8 cellular contexts compared by ENCODE assay signal in the genomic region with DNA sequence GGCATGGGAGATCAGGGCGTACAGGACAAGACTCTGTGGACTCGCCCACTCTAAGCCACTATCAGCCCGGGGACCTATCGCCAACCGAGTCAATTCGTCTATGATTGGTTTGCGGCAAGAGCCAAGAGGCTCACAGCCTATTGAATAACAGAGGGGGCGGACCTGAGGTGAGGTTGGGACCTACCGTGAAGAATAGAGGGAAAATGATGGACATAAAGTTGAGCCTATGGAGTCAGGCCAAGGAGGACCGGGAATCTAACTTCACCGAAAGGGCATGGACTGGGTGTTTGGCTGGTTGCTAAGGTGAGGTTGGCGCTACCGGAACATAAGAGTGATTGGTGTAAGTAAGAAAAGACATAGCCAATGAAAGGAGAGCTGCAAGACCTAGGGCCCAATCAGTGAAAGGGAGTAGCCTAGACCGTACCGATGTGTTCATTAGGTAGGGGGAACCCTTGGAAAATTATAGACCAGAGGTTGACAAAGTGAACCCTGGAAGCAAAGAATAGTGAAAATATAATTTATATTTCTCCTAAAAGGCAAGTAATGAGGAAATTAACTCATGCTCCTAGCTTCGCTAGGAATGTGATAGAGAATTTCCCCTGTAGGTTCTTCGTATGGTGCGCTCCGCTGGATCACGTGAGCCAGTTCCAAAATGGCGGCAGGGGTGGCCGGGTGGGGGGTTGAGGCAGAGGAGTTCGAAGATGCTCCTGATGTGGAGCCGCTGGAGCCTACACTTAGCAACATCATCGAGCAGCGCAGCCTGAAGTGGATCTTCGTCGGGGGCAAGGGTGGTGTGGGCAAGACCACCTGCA. TPM values are rescaled to one million over a fixed set of nuclear protein-coding genes. Genes with fewer than 3 reads are reported as not detected.
DNase-seq lines count a peak whose midpoint lies in the region; ATAC-seq and TF ChIP-seq lines count a peak whose summit lies in the region.

A gene (plus strand): TSS at position 644 of the 812 bp plus-strand sequence. CDS start 9 bp downstream, at position 653.

- peak within 1 kb of the TSS; percentile 93 to 98 (median 94) for H3K27ac Mint-ChIP-seq in immature natural killer cell

- DNase-seq in ACHN (peak; percentile 99), NCI-H2196 treated with DMSO at 0.1 percent for 48 hours (lab: John Stamatoyannopoulos, UW; ENCODE audit: unreplicated experiment) (peak; percentile 99), caudate nucleus (lab: John Stamatoyannopoulos, UW) (peak; percentile 16 to 99 (median 90)), immature natural killer cell (peak; percentile 87 to 88 (median 87)), smooth muscle cell of the brain vasculature (ENCODE audit: low read depth, low spot score) (peak; percentile 99)

- peak within 1 kb of the TSS; percentile 98 to 100 (median 99) for H3K4me3 Mint-ChIP-seq in immature natural killer cell

- peaks cover 19 to 25% (median 21%) of the 10 kb centered on the region in 3 donors for H3K27me3 Mint-ChIP-seq in immature natural killer cell (ENCODE audit: low read depth in 3 of 3)

- H3K36me3 Mint-ChIP-seq in immature natural killer cell = peaks cover 3 to 11% (median 7%) of the 10 kb centered on the region in 3 donors

- H3K4me3 ChIP-seq in WI38 (ENCODE audit: low read depth, low read length) = peak within 1 kb of the TSS; percentile 95

- no peak for TF ChIP-seq CTCF in WI38 (IDR thresholded peaks at IDR 0.05; ENCODE audit: low read depth, low read length)

- in situ Hi-C loops in ACHN (cut with HindIII; ENCODE audit: low pct_ligation_motif_present, low pct_unique_long_range_greater_than_20kb, low sequenced_read_pairs) = no loop called here

- peak within 1 kb of the TSS; percentile 99 for H3K27ac ChIP-seq in caudate nucleus (ENCODE audit: low read depth, low read length)

- ATAC-seq in GM18870 (IDR thresholded peaks at IDR 0.05; ENCODE audit: unreplicated experiment) (peak; percentile 83), HG03135 (IDR thresholded peaks at IDR 0.05; ENCODE audit: unreplicated experiment) (peak; percentile 62)

- no peaks in the 10 kb centered on the region for H3K9me3 Mint-ChIP-seq in immature natural killer cell

- H3K4me1 Mint-ChIP-seq in immature natural killer cell = peaks cover 41 to 44% of the 10 kb centered on the region in 2 donors

RNA-seq across cellular contexts. Expression of the gene that starts here (rescaled TPM):
- 100 to 1,000 TPM in 2 of 3 donors, 10 to 100 TPM in 1; 93.5 to 182 (median 124) TPM for polyA plus RNA-seq in immature natural killer cell

Comparison
In these comparisons a context has a peak if more than half of its experiments do, and no peak if none do; other contexts are left out.
1. Peak in every context shown above with its lines: DNase-seq, ATAC-seq, H3K4me3 ChIP-seq and H3K27ac ChIP-seq.